Comparison of ENCODE assay signal across 8 cellular contexts in the genomic region with DNA sequence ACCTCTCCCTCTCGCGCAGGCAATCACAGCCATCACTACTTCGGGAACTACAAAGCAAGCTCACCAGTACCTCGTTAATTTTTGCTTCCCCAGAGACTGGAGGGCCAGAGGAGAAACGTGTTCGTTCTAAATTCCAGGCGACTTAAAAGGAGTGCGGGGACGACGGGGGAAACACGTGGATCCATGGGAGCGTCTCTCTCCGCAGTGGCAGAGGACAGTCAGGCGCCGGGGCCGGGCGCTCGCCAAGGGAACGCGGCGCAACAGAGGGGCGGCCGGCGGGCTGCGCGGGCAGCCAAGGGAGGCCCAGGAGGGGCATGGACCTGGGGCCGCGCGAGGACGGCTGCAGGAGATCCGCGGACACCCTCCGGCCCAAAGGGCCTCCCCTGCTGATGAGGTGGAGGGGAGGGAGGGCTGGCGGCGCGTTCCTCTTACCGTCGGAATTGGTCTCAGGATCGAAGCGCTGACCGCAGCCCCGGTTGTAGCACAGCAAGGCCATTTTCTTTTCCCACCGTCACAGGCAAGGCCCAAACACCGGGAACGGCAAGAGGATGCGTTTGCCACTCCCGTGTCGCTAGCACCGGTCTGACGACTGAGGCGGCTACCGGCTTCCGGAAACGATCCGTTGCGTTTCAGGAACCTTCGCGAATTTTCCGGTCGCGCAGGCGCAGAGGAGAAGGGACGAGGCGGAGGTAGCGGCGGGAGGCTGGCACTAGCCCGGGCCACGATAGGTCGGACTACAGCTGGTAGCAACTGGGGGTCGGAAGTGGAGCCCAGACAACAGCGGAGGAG. TPM values are rescaled to one million over a fixed set of nuclear protein-coding genes. Genes with fewer than 3 reads are reported as not detected.
DNase-seq lines count a peak whose midpoint lies in the region; ATAC-seq and TF ChIP-seq lines count a peak whose summit lies in the region.

Gene CHORDC1 (minus strand): TSS at position 591 of the 789 bp plus-strand sequence. CDS start 95 bp downstream, at position 496.

- ATAC-seq in HG03439 (IDR thresholded peaks at IDR 0.05; ENCODE audit: unreplicated experiment): peak; percentile 93

- DNase-seq in BJ (ENCODE audit: low read depth) (peak; percentile 25), GM19238 (ENCODE audit: insufficient read length, low spot score) (peak; percentile 81), NCI-H526 (lab: John Stamatoyannopoulos, UW) (peak; percentile 90 to 96), coronary artery (ENCODE audit: low spot score) (peak; percentile 92)
- DNase-seq in activated CD4-positive, alpha-beta T cell treated with anti-CD3 and anti-CD28 coated beads for 48 hours: peak; percentile 96
- peak; percentile 87 to 95 for DNase-seq in stimulated activated CD4-positive, alpha-beta T cell treated with anti-CD3 and anti-CD28 coated beads, Interleukin-1b, Interleukin-23, amount 100 ng/mL, for 4 hours (ENCODE audit: low read depth in 2 of 2)

- H3K27ac ChIP-seq in coronary artery (peak within 1 kb of the TSS; percentile 94 to 97), layer of hippocampus (ENCODE audit: low read depth, low read length) (peak within 1 kb of the TSS; percentile 94)

- H3K36me3 ChIP-seq in BJ (ENCODE audit: control insufficient read depth, insufficient read depth, low read length): no peaks in the 10 kb centered on the region

- CTCF ChIA-PET in BJ (lab: Yijun Ruan, JAX): interaction anchor here (1.4 kb wide), 1 partner anchor 10 kb away, joined by 3 read pairs; no protein-coding TSS in a partner anchor

- POLR2A ChIA-PET in BJ (lab: Charles Lee): no interaction called here

- H3K4me3 ChIP-seq in BJ (ENCODE audit: low read depth, low read length) (peak within 1 kb of the TSS; percentile 73), coronary artery (peak within 1 kb of the TSS; percentile 96)

- H3K27me3 ChIP-seq in BJ (ENCODE audit: control insufficient read depth, insufficient read depth, low read length): no peaks in the 10 kb centered on the region
- H3K27me3 ChIP-seq in layer of hippocampus (ENCODE audit: control insufficient read depth, insufficient read depth, low read length): no peaks in the 10 kb centered on the region

- TF ChIP-seq CTCF in BJ (IDR thresholded peaks at IDR 0.05; ENCODE audit: insufficient read depth, low read depth, low read length): no peak
- no peak for TF ChIP-seq CTCF in coronary artery (IDR thresholded peaks at IDR 0.05)

RNA-seq across cellular contexts. Expression of gene CHORDC1, which starts in this region (rescaled TPM):
- 14.3 and 21.1 TPM in 2 replicates for polyA plus RNA-seq in BJ (2011; rRNA removed)
- 36.6 and 64.0 TPM in 2 replicates for polyA minus RNA-seq in BJ (2011; rRNA and poly(A)+ RNA removed)

Comparison
In these comparisons a context has a peak if more than half of its experiments do, and no peak if none do; other contexts are left out.
1. Peak in every context shown above with its lines: DNase-seq, ATAC-seq, H3K4me3 ChIP-seq and H3K27ac ChIP-seq.
2. DNase-seq: peak in every context shown above with its lines; median percentile 96 in activated CD4-positive, alpha-beta T cell treated with anti-CD3 and anti-CD28 coated beads for 48 hours; 93 in NCI-H526; 92 in coronary artery; 91 in stimulated activated CD4-positive, alpha-beta T cell treated with anti-CD3 and anti-CD28 coated beads, Interleukin-1b, Interleukin-23, amount 100 ng/mL, for 4 hours; 81 in GM19238; 25 in BJ.